In the genomic region with DNA sequence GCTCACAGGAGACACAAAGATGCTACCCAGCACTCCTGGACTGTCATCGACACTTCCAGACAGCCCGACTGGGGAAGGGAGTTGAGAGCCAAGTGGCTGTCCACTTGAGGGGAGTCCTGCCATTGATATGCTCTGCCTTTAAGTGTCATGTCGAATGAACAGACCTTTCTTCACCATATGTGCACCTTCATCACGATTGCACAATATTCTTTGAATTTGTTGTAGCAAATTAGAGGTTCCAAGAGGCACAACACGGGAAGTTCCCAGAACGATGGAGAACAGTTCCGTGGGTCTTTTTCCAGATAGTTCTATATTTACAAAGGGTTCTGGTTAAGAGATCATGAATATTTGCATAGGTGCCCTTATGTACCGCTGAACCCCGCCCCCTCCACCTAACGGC, we compare ENCODE assay signal across 23 cellular contexts. TPM values are rescaled to one million over a fixed set of nuclear protein-coding genes. Genes with fewer than 3 reads are reported as not detected.
A peak's percentile ranks its signal among the peaks of the same experiment; 100 is the strongest.
DNase-seq lines count a peak whose midpoint lies in the region; ATAC-seq and TF ChIP-seq lines count a peak whose summit lies in the region.
"Had no signal": no experiment of that assay in that cellular context is flagged by ENCODE, and none has a peak within 500 bp of the region (broad histone marks: within the 10 kb centered on the region; RNA-seq: fewer than 3 reads in every experiment).

No MANE protein-coding gene starts in this region.

- peak overlapping the region; percentile 93 for H3K27ac Mint-ChIP-seq in glutamatergic neuron (ENCODE audit: unreplicated experiment)
- H3K27ac Mint-ChIP-seq: CD14-positive monocyte; CD4-positive, alpha-beta memory T cell; CD4-positive, CD25-positive, alpha-beta regulatory T cell had no signal

- no CpG with 5 or more reads among the region's 10 CpGs for WGBS in IMR-90 (ENCODE audit: extremely low coverage in 2 of 2, insufficient read length in 1 of 2), 2 experiments

- H2BK5ac ChIP-seq in IMR-90 (ENCODE audit: low read depth, low read length, poor library complexity, severe bottlenecking), result no peak overlapping the region

- H3K23ac ChIP-seq in IMR-90 (ENCODE audit: low read depth, low read length), result no peak overlapping the region

- no peak overlapping the region for H3K4me2 ChIP-seq in IMR-90 (ENCODE audit: low read depth, low read length)
- H3K4me2 ChIP-seq: BLaER1 had no signal

- CTCF ChIA-PET in IMR-90 (lab: Yijun Ruan, JAX), result no interaction called here
- CTCF ChIA-PET in GM10248 (lab: Yijun Ruan, JAX), result no interaction called here

- no peak overlapping the region for H3K9ac ChIP-seq in IMR-90 (ENCODE audit: low read depth, low read length)
- H3K9ac ChIP-seq: BLaER1 had no signal

- intact Hi-C loops in IMR-90 (cut with micrococcal nuclease), result no loop called here

- TF ChIP-seq CTCF in IMR-90 (conservative IDR thresholded peaks at IDR 0.05; ENCODE audit: low read depth, low read length), result no peak
- TF ChIP-seq CTCF in glutamatergic neuron (IDR thresholded peaks at IDR 0.05; ENCODE audit: partially characterized antibody, unreplicated experiment), result no peak
- TF ChIP-seq CTCF in GM10248 (IDR thresholded peaks at IDR 0.05; ENCODE audit: control extremely low read depth, extremely low read depth, low read depth, missing control alignments), result no peak

- H3K27me3 Mint-ChIP-seq in glutamatergic neuron (ENCODE audit: unreplicated experiment), result peaks cover 11% of the 10 kb centered on the region

- no peak for TF ChIP-seq POLR2A in IMR-90 (IDR thresholded peaks at IDR 0.05; ENCODE audit: low read depth, low read length)

- H2AK9ac ChIP-seq in IMR-90 (replicated peaks; ENCODE audit: low read depth, low read length, poor library complexity), result no peak overlapping the region

- no peak overlapping the region for H2AFZ ChIP-seq in IMR-90 (replicated peaks; ENCODE audit: low read length, poor library complexity)

- H3K4me3 ChIP-seq in IMR-90 (ENCODE audit: insufficient read depth, low read depth, low read length), result no peak overlapping the region
- H3K4me3 ChIP-seq: BLaER1, GM12878 had no signal

- TF ChIP-seq RAD21 in IMR-90 (IDR thresholded peaks at IDR 0.05; ENCODE audit: low read length) (no peak), Ishikawa (IDR thresholded peaks at IDR 0.05; ENCODE audit: low read depth) (no peak)

- peaks cover 44% of the 10 kb centered on the region for H3K4me1 Mint-ChIP-seq in glutamatergic neuron (ENCODE audit: low read depth, unreplicated experiment)
- H3K4me1 Mint-ChIP-seq: CD4-positive, alpha-beta memory T cell; CD4-positive, CD25-positive, alpha-beta regulatory T cell had no signal

- H3K9me3 Mint-ChIP-seq in glutamatergic neuron (ENCODE audit: unreplicated experiment), result peaks cover 10% of the 10 kb centered on the region
- H3K9me3 Mint-ChIP-seq: CD14-positive monocyte; CD4-positive, alpha-beta memory T cell; CD4-positive, CD25-positive, alpha-beta regulatory T cell; CD8-positive, alpha-beta memory T cell had no signal

- H2BK15ac ChIP-seq in IMR-90 (ENCODE audit: low read depth, low read length), result no peak overlapping the region

- no peak overlapping the region for H3K56ac ChIP-seq in IMR-90 (ENCODE audit: extremely low read depth, insufficient read depth, low read length)

- no peaks in the 10 kb centered on the region for H3K9me1 ChIP-seq in IMR-90 (ENCODE audit: insufficient read depth, low read length)

- no peak overlapping the region for H4K8ac ChIP-seq in IMR-90 (ENCODE audit: low read depth in 2 of 2, low read length in 2 of 2)

- ATAC-seq in IMR-90 (ENCODE audit: low read depth), result no peak
- ATAC-seq: GM12878 had no signal

- H3K36me3 Mint-ChIP-seq in glutamatergic neuron (ENCODE audit: unreplicated experiment), result no peaks in the 10 kb centered on the region
- H3K36me3 Mint-ChIP-seq: CD14-positive monocyte; CD4-positive, alpha-beta memory T cell; CD4-positive, CD25-positive, alpha-beta regulatory T cell; CD8-positive, alpha-beta memory T cell had no signal

- H2BK20ac ChIP-seq in IMR-90 (ENCODE audit: low read depth, low read length), result no peak overlapping the region

- no peak for DNase-seq in IMR-90
- DNase-seq in glutamatergic neuron, result no peak
- DNase-seq in DMS79 (lab: John Stamatoyannopoulos, UW), result no peak
- no peak for DNase-seq in MV-4-11 (lab: John Stamatoyannopoulos, UW)
- no peak for DNase-seq in GM10248 (ENCODE audit: extremely low spot score)
- DNase-seq: 8988T; ACHN; BE2C; C1 segment of cervical spinal cord; CD4-positive, alpha-beta memory T cell; CD4-positive, CD25-positive, alpha-beta regulatory T cell; CD8-positive, alpha-beta memory T cell; COR-L47; DMS 273 treated with DMSO at 0.1 percent for 48 hours; DMS153; DMS53; DMS79 treated with DMSO at 0.1 percent for 48 hours; GF-D8 had no signal

- H3K9me3 ChIP-seq in IMR-90 (ENCODE audit: control insufficient read depth, insufficient read depth, low read length), result no peaks in the 10 kb centered on the region
- H3K9me3 ChIP-seq: BE2C, BLaER1 had no signal

- no peaks in the 10 kb centered on the region for H4K20me1 ChIP-seq in IMR-90 (ENCODE audit: insufficient read depth, low read length)
- H4K20me1 ChIP-seq: BLaER1 had no signal

- H3K27me3 ChIP-seq in IMR-90 (ENCODE audit: control insufficient read depth, insufficient read depth, low read length), result peaks cover 6% of the 10 kb centered on the region
- H3K27me3 ChIP-seq: BE2C, BLaER1 had no signal

- no peaks in the 10 kb centered on the region for H3K4me1 ChIP-seq in IMR-90 (ENCODE audit: control insufficient read depth, insufficient read depth, low read length)

- no peaks in the 10 kb centered on the region for H3K79me1 ChIP-seq in IMR-90 (ENCODE audit: low read depth in 1 of 2, low read length in 2 of 2)

- H3K27ac ChIP-seq in IMR-90 (ENCODE audit: insufficient read depth, low read length), result no peak overlapping the region
- H3K27ac ChIP-seq: BLaER1 had no signal

- no TSS peak for BruUV-seq in IMR-90 (replicated peaks; lab: Mats Ljungman, UMichigan)

- no peak overlapping the region for H4K5ac ChIP-seq in IMR-90 (ENCODE audit: low read depth, low read length)

- H3K18ac ChIP-seq in IMR-90 (ENCODE audit: low read depth, low read length), result no peak overlapping the region

- in situ Hi-C loops in IMR-90 (cut with MboI; ENCODE audit: low sequenced_read_pairs), result no loop called here

- H3K14ac ChIP-seq in IMR-90 (replicated peaks; ENCODE audit: low read depth, low read length), result no peak overlapping the region

- H3K36me3 ChIP-seq in IMR-90 (ENCODE audit: control insufficient read depth, insufficient read depth, low read length), result no peaks in the 10 kb centered on the region
- H3K36me3 ChIP-seq: BE2C, BLaER1 had no signal

- H2AK5ac ChIP-seq in IMR-90 (ENCODE audit: low read depth, low read length), result no peak overlapping the region

- H3K4me3 Mint-ChIP-seq in glutamatergic neuron (ENCODE audit: unreplicated experiment), result no peak overlapping the region
- H3K4me3 Mint-ChIP-seq: CD14-positive monocyte; CD4-positive, alpha-beta memory T cell; CD4-positive, CD25-positive, alpha-beta regulatory T cell; CD8-positive, alpha-beta memory T cell had no signal

- dilution Hi-C loops in IMR-90 (cut with HindIII; ENCODE audit: low sequenced_read_pairs, unreplicated experiment), result no loop called here

- H4K91ac ChIP-seq in IMR-90 (ENCODE audit: insufficient read depth, low read depth, low read length), result no peak overlapping the region

- TF ChIP-seq EP300 in Ishikawa (IDR thresholded peaks at IDR 0.05; ENCODE audit: borderline replicate concordance), result no peak

- POLR2A ChIA-PET in IMR-90 (lab: Charles Lee; ENCODE audit: unreplicated experiment), result no interaction called here
- POLR2A ChIA-PET in GM10248 (lab: Yijun Ruan, JAX), result no interaction called here

- no peak overlapping the region for H2BK120ac ChIP-seq in IMR-90 (ENCODE audit: low read depth, low read length)

- H3K4ac ChIP-seq in IMR-90 (ENCODE audit: low read depth, low read length), result no peak overlapping the region

TF ChIP-seq in IMR-90, 13 proteins besides CTCF, POLR2A, EP300 and RAD21:
- peak; percentile 75 for TF ChIP-seq CEBPB (IDR thresholded peaks at IDR 0.05; ENCODE audit: low read depth, low read length)
- no peak for TF ChIP-seq BHLHE40 (IDR thresholded peaks at IDR 0.05; ENCODE audit: low read depth, low read length)

TF ChIP-seq in Ishikawa, 13 proteins besides CTCF, POLR2A, EP300 and RAD21:
- TF ChIP-seq CREB1 (IDR thresholded peaks at IDR 0.05; ENCODE audit: low read depth) (no peak), CEBPB (IDR thresholded peaks at IDR 0.05) (peak; percentile 42; the same call in 1 of the 2 replicates)

RNA-seq across cellular contexts. Expression of gene SLC18A2, which starts 16.0 kb away (rescaled TPM):
- not detected in 2 replicates for total RNA-seq in IMR-90 (2012; rRNA removed)
- polyA plus RNA-seq in IMR-90 (2012; rRNA removed), result not detected in 2 replicates
- not detected in 2 replicates for polyA plus RNA-seq in IMR-90 (2012; cell fraction: cytosol; rRNA removed)
- not detected in 2 replicates for polyA plus RNA-seq in IMR-90 (2012; cell fraction: nucleus; rRNA removed; ENCODE audit: low replicate concordance)
- total RNA-seq in glutamatergic neuron (ENCODE audit: unreplicated experiment), result 12.0 TPM

RNA-seq across cellular contexts. Expression of gene KCNK18, which starts 59.6 kb away (rescaled TPM):
- total RNA-seq in IMR-90 (2012; rRNA removed) (not detected in 2 replicates), glutamatergic neuron (ENCODE audit: unreplicated experiment) (not detected)
- polyA plus RNA-seq in IMR-90 (2012; rRNA removed), result not detected in 2 replicates
- polyA plus RNA-seq in IMR-90 (2012; cell fraction: cytosol; rRNA removed), result not detected in 2 replicates
- not detected in 2 replicates for polyA plus RNA-seq in IMR-90 (2012; cell fraction: nucleus; rRNA removed; ENCODE audit: low replicate concordance)
- total RNA-seq: CD4-positive, alpha-beta memory T cell; CD4-positive, CD25-positive, alpha-beta regulatory T cell; CD8-positive, alpha-beta memory T cell; GM12878 had no signal
- polyA plus RNA-seq: AG04450; CD14-positive monocyte; CD4-positive, alpha-beta memory T cell; CD4-positive, CD25-positive, alpha-beta regulatory T cell; CD8-positive, alpha-beta memory T cell; GM12878 had no signal

Comparison
In these comparisons a context has a peak if more than half of its experiments do, and no peak if none do; other contexts are left out.
1. RNA of gene SLC18A2, which starts 16.0 kb away (total RNA-seq): 12.0 TPM in glutamatergic neuron (single experiment); not detected in IMR-90; every median in the first group is over 10 times any median in the second.